1 cellular context compared by ENCODE assay signal in genomic region chr7:37248396-37248836, GRCh38.
TF ChIP-seq lines count a peak whose summit lies in the region.

No MANE protein-coding gene starts in this region.

TF ChIP-seq in H1, 55 proteins besides CTCF, POLR2A, EP300 and RAD21 (continued from another document):
- TF ChIP-seq CTBP2 (IDR thresholded peaks at IDR 0.05; ENCODE audit: borderline replicate concordance, insufficient read depth, insufficient read length, low read length) (peak; percentile 89), CEBPB (IDR thresholded peaks at IDR 0.05; ENCODE audit: low read depth, low read length) (peak; percentile 23; the same call in 1 of the 2 replicates), TCF12 (IDR thresholded peaks at IDR 0.05; ENCODE audit: low read depth, low read length) (peak; percentile 97), FOSL1 (IDR thresholded peaks at IDR 0.05; ENCODE audit: insufficient read depth, low read depth, low read length) (no peak), SIX5 (IDR thresholded peaks at IDR 0.05; ENCODE audit: low read depth, low read length) (no peak), NRF1 (IDR thresholded peaks at IDR 0.05; ENCODE audit: low read depth, low read length) (no peak), TAF1 (IDR thresholded peaks at IDR 0.05; ENCODE audit: low read depth, low read length) (peak; percentile 73), SIN3A (conservative IDR thresholded peaks at IDR 0.05 in 1 of 2, IDR thresholded peaks at IDR 0.05 in 1 of 2; ENCODE audit: low read depth in 1 of 2, low read length in 2 of 2) (peak; percentile 87 to 90; a peak in 3 of 4 replicates), HDAC2 (IDR thresholded peaks at IDR 0.05; ENCODE audit: borderline replicate concordance in 1 of 2, low read depth in 2 of 2, low read length in 2 of 2) (peak; percentile 93 to 95; a peak in 3 of 4 replicates), NANOG (IDR thresholded peaks at IDR 0.05; ENCODE audit: insufficient read depth, low read depth, low read length, poor library complexity, severe bottlenecking) (peak; percentile 83), YY1 (IDR thresholded peaks at IDR 0.05; ENCODE audit: low read depth, low read length) (peak; percentile 93), KDM5A (IDR thresholded peaks at IDR 0.05; ENCODE audit: low read length) (no peak), SIRT6 (IDR thresholded peaks at IDR 0.05; ENCODE audit: low read length) (no peak), CHD7 (IDR thresholded peaks at IDR 0.05; ENCODE audit: insufficient replicate concordance, low read length) (no peak), JUN (IDR thresholded peaks at IDR 0.05; ENCODE audit: low read depth, low read length) (peak; percentile 22; the same call in 1 of the 2 replicates), CHD2 (IDR thresholded peaks at IDR 0.05; ENCODE audit: low read length) (peak; percentile 55; the same call in 1 of the 2 replicates), ASH2L (IDR thresholded peaks at IDR 0.05; ENCODE audit: low read length) (peak; percentile 89), SP1 (IDR thresholded peaks at IDR 0.05; ENCODE audit: low read depth, low read length) (peak; percentile 88), RFX5 (IDR thresholded peaks at IDR 0.05; ENCODE audit: borderline replicate concordance, low read depth, low read length) (no peak), POLR2AphosphoS5 (IDR thresholded peaks at IDR 0.05; ENCODE audit: low read depth, low read length) (peak; percentile 49; the same call in 1 of the 2 replicates), BCL11A (IDR thresholded peaks at IDR 0.05; ENCODE audit: low read depth in 2 of 2, low read length in 2 of 2) (peak in 1 of 2 experiments; percentile 20), TEAD4 (IDR thresholded peaks at IDR 0.05; ENCODE audit: low read depth, low read length) (peak; percentile 78)
